10 cellular contexts compared by ENCODE assay signal in genomic region chr14:78836777-78837176, GRCh38.
DNase-seq lines count a peak whose midpoint lies in the region; ATAC-seq and TF ChIP-seq lines count a peak whose summit lies in the region.
"Had no signal": no experiment of that assay in that cellular context is flagged by ENCODE, and none has a peak within 500 bp of the region (broad histone marks: within the 10 kb centered on the region; RNA-seq: fewer than 3 reads in every experiment).

No MANE protein-coding gene starts in this region.

- H3K4me3 ChIP-seq in HCT116 (replicated peaks in 1 of 2; ENCODE audit: low read depth in 1 of 2, low read length in 2 of 2) = no peak overlapping the region
- no peak overlapping the region for H3K4me3 ChIP-seq in psoas muscle

- no peaks in the 10 kb centered on the region for H3K9me3 Mint-ChIP-seq in activated CD4-positive, alpha-beta T cell treated with anti-CD3 and anti-CD28 coated beads, Interleukin-2, amount 10 ng/mL, durations not matched to agents 24 days and 14 days
- H3K9me3 Mint-ChIP-seq: central memory CD8-positive, alpha-beta T cell; stimulated activated naive CD8-positive, alpha-beta T cell treated with anti-CD3 and anti-CD28 coated beads, Interleukin-15, Interleukin-2, amounts not matched to agents 100 ng/mL and 50 ng/mL, for 24 hours had no signal

- no peak overlapping the region for H3K4me3 Mint-ChIP-seq in activated CD4-positive, alpha-beta T cell treated with anti-CD3 and anti-CD28 coated beads, Interleukin-2, amount 10 ng/mL, durations not matched to agents 24 days and 14 days
- H3K4me3 Mint-ChIP-seq: central memory CD8-positive, alpha-beta T cell; stimulated activated naive CD8-positive, alpha-beta T cell treated with anti-CD3 and anti-CD28 coated beads, Interleukin-15, Interleukin-2, amounts not matched to agents 100 ng/mL and 50 ng/mL, for 24 hours had no signal

- H3K36me3 ChIP-seq in HCT116 (ENCODE audit: control insufficient read depth in 1 of 2, insufficient read depth in 2 of 2, low read length in 2 of 2) (no peaks in the 10 kb centered on the region), psoas muscle (ENCODE audit: insufficient read depth in 1 of 2, low read depth in 1 of 2) (no peaks in the 10 kb centered on the region)

- intact Hi-C loops in activated CD4-positive, alpha-beta T cell treated with anti-CD3 and anti-CD28 coated beads, Interleukin-2, amount 10 ng/mL, durations not matched to agents 24 days and 14 days (cut with micrococcal nuclease) = no loop called here
- intact Hi-C loops in HCT116 (cut with micrococcal nuclease) (no loop called here), psoas muscle (cut with DNase I) (loop anchor here in 1 of 2 donors (10.0 kb wide), 1 partner anchor 392 kb away; no protein-coding TSS in a partner anchor)

- BruUV-seq in HCT116 (replicated peaks; lab: Mats Ljungman, UMichigan) = no TSS peak

- RAD21 ChIA-PET in HCT116 (lab: Charles Lee; ENCODE audit: low non-redundant PET in 1 of 2, low total read pairs in 2 of 2, uncharacterized antibody in 2 of 2, unreplicated experiment in 2 of 2) = no interaction called here

- no peaks in the 10 kb centered on the region for H4K20me1 ChIP-seq in HCT116 (ENCODE audit: insufficient read depth)

- H3K27me3 ChIP-seq in HCT116 (ENCODE audit: insufficient read depth, low read length) (no peaks in the 10 kb centered on the region), psoas muscle (ENCODE audit: insufficient read depth in 3 of 3, low read length in 2 of 3) (peaks cover 0 to 6% (median 0%) of the 10 kb centered on the region in 3 donors)

- DNase-seq in activated CD4-positive, alpha-beta T cell treated with anti-CD3 and anti-CD28 coated beads, Interleukin-2, amount 10 ng/mL, durations not matched to agents 24 days and 14 days = peak; percentile 66
- no peak for DNase-seq in activated CD4-positive, alpha-beta T cell treated with anti-CD3 and anti-CD28 coated beads, Interleukin-2, amount 50 U/mL, for 4 hours
- DNase-seq in HCT116 (ENCODE audit: low read depth, low spot score) (peak; percentile 36), NCI-H1436 treated with DMSO at 0.1 percent for 48 hours (lab: John Stamatoyannopoulos, UW) (peak; percentile 71), SKM-1 (lab: John Stamatoyannopoulos, UW; ENCODE audit: unreplicated experiment) (peak; percentile 9), fibroblast of peridontal ligament (ENCODE audit: extremely low read depth) (peak; percentile 74), psoas muscle (peak in 1 of 2 donors; percentile 12)
- DNase-seq in activated CD4-positive, CD25-positive, alpha-beta regulatory T cell (lab: John Stamatoyannopoulos, UW) = no peak

- ATAC-seq in HCT116 = peak; percentile 80
- peak in 3 of 4 donors; percentile 55 to 70 (median 61) for ATAC-seq in psoas muscle

- H3K27ac Mint-ChIP-seq in activated CD4-positive, alpha-beta T cell treated with anti-CD3 and anti-CD28 coated beads, Interleukin-2, amount 10 ng/mL, durations not matched to agents 24 days and 14 days = no peak overlapping the region
- H3K27ac Mint-ChIP-seq: stimulated activated naive CD8-positive, alpha-beta T cell treated with anti-CD3 and anti-CD28 coated beads, Interleukin-15, Interleukin-2, amounts not matched to agents 100 ng/mL and 50 ng/mL, for 24 hours had no signal

- H3K9me3 ChIP-seq in HCT116 (ENCODE audit: control insufficient read depth in 1 of 2, insufficient read depth in 1 of 2, low read depth in 1 of 2, low read length in 2 of 2) (no peaks in the 10 kb centered on the region), psoas muscle (no peaks in the 10 kb centered on the region)

- POLR2A ChIA-PET in HCT116 (lab: Charles Lee) = no interaction called here

- no peaks in the 10 kb centered on the region for H3K36me3 Mint-ChIP-seq in activated CD4-positive, alpha-beta T cell treated with anti-CD3 and anti-CD28 coated beads, Interleukin-2, amount 10 ng/mL, durations not matched to agents 24 days and 14 days (ENCODE audit: low read depth)

- no peaks in the 10 kb centered on the region for H3K27me3 Mint-ChIP-seq in activated CD4-positive, alpha-beta T cell treated with anti-CD3 and anti-CD28 coated beads, Interleukin-2, amount 10 ng/mL, durations not matched to agents 24 days and 14 days
- H3K27me3 Mint-ChIP-seq: central memory CD8-positive, alpha-beta T cell had no signal

- no peak overlapping the region for H3K4me2 ChIP-seq in HCT116 (ENCODE audit: low read length)

- H3K4me1 ChIP-seq in HCT116 (ENCODE audit: control insufficient read depth in 1 of 2, insufficient read depth in 2 of 2, low read length in 2 of 2) = no peaks in the 10 kb centered on the region
- no peaks in the 10 kb centered on the region for H3K4me1 ChIP-seq in psoas muscle

- no peaks in the 10 kb centered on the region for H3K79me2 ChIP-seq in HCT116 (ENCODE audit: insufficient read depth, low read length)

- H2AFZ ChIP-seq in HCT116 (ENCODE audit: low read depth, low read length, poor library complexity, severe bottlenecking) = no peak overlapping the region

- CTCF ChIA-PET in HCT116 (lab: Charles Lee) = no interaction called here

- TF ChIP-seq POLR2A in HCT116 (IDR thresholded peaks at IDR 0.05; ENCODE audit: borderline replicate concordance, extremely low read depth, insufficient read depth, insufficient read length) = no peak

- no peaks in the 10 kb centered on the region for H3K4me1 Mint-ChIP-seq in activated CD4-positive, alpha-beta T cell treated with anti-CD3 and anti-CD28 coated beads, Interleukin-2, amount 10 ng/mL, durations not matched to agents 24 days and 14 days
- H3K4me1 Mint-ChIP-seq: central memory CD8-positive, alpha-beta T cell had no signal

- peak in 2 of 3 experiments; percentile 40 to 51; a peak in 4 of 6 replicates for TF ChIP-seq CTCF in HCT116 (IDR thresholded peaks at IDR 0.05 in 2 of 3, conservative IDR thresholded peaks at IDR 0.05 in 1 of 3; ENCODE audit: borderline replicate concordance in 1 of 3, insufficient read depth in 1 of 3, low read depth in 2 of 3, low read length in 2 of 3)
- peak; percentile 38 for TF ChIP-seq CTCF in psoas muscle (IDR thresholded peaks at IDR 0.05)

- no peak overlapping the region for H3K9ac ChIP-seq in HCT116 (ENCODE audit: low read length)

- 11 to 14% (median 14%) methylated on average over 4 of the region's 4 CpGs for WGBS in psoas muscle, 3 donors

- peak; percentile 47 for TF ChIP-seq RAD21 in HCT116 (IDR thresholded peaks at IDR 0.05; ENCODE audit: low read depth)

- no peaks in the 10 kb centered on the region for H3K9me2 ChIP-seq in HCT116 (ENCODE audit: insufficient read depth)

- H3K27ac ChIP-seq in HCT116 (ENCODE audit: low read depth, low read length) (no peak overlapping the region), psoas muscle (no peak overlapping the region)

TF ChIP-seq in HCT116, 20 proteins besides CTCF, POLR2A, EP300 and RAD21:
- TF ChIP-seq EGR1 (IDR thresholded peaks at IDR 0.05; ENCODE audit: low read depth) (no peak), ELF1 (IDR thresholded peaks at IDR 0.05; ENCODE audit: borderline replicate concordance, low read depth) (no peak), JUND (IDR thresholded peaks at IDR 0.05) (no peak), TCF7L2 (IDR thresholded peaks at IDR 0.05; ENCODE audit: borderline replicate concordance, extremely low read depth, insufficient read depth, insufficient read length) (no peak), SP1 (IDR thresholded peaks at IDR 0.05; ENCODE audit: low read depth) (no peak), EZH2 (IDR thresholded peaks at IDR 0.05) (no peak), ZFX (IDR thresholded peaks at IDR 0.05) (no peak), SIN3A (IDR thresholded peaks at IDR 0.05; ENCODE audit: low read depth) (no peak), ATF3 (IDR thresholded peaks at IDR 0.05) (no peak)

Comparison
In these comparisons a context has a peak if more than half of its experiments do, and no peak if none do; other contexts are left out.
1. DNase-seq: peak in activated CD4-positive, alpha-beta T cell treated with anti-CD3 and anti-CD28 coated beads, Interleukin-2, amount 10 ng/mL, durations not matched to agents 24 days and 14 days (single experiment), HCT116 (single experiment), NCI-H1436 treated with DMSO at 0.1 percent for 48 hours (single experiment), SKM-1 (single experiment) and fibroblast of peridontal ligament (single experiment); none in activated CD4-positive, alpha-beta T cell treated with anti-CD3 and anti-CD28 coated beads, Interleukin-2, amount 50 U/mL, for 4 hours (0 of 2) and activated CD4-positive, CD25-positive, alpha-beta regulatory T cell (0 of 4).